ENCODE assay signal across 26 cellular contexts in the genomic region with DNA sequence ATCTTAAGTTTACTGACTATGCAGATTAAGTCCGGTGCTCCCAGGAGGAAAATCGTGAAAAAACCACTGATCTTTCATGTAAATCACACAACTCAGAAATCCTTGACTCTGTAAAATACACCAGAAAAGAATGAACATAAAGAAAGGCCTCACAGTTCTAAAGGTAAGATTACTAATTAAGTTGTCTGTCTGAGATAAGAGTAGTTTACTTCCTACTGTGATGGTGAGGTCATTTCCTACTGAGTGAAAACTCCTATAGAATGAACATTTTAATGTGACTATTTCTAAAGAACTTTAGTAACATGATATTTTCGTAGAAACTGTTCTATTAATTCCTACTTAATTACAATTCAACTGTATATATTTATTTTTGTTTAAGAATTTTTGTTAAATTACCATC.
"Had no signal": no experiment of that assay in that cellular context is flagged by ENCODE, and none has a peak within 500 bp of the region (broad histone marks: within the 10 kb centered on the region; RNA-seq: fewer than 3 reads in every experiment).

No MANE protein-coding gene starts in this region.

- H3K36me3 Mint-ChIP-seq: activated CD8-positive, alpha-beta memory T cell treated with anti-CD3 and anti-CD28 coated beads, Interleukin-2, amount 10 ng/mL, durations not matched to agents 7 days and 5 days; activated naive CD4-positive, alpha-beta T cell treated with anti-CD3 and anti-CD28 coated beads, Interleukin-2, amount 10 ng/mL, durations not matched to agents 7 days and 5 days; stimulated activated naive B cell treated with anti-CD40 and anti-IgM and Interleukin-4, amounts not matched to agents 10 μg/mL and 1 μg/mL and 100 μg/mL, for 72 hours had no signal

- H3K27me3 Mint-ChIP-seq: activated CD4-positive, alpha-beta T cell treated with anti-CD3 and anti-CD28 coated beads, Interleukin-2, amount 10 ng/mL, durations not matched to agents 24 days and 14 days; activated CD8-positive, alpha-beta memory T cell treated with anti-CD3 and anti-CD28 coated beads, Interleukin-2, amount 10 ng/mL, durations not matched to agents 7 days and 5 days; activated CD8-positive, alpha-beta T cell treated with anti-CD3 and anti-CD28 coated beads for 36 hours; activated naive CD4-positive, alpha-beta T cell treated with anti-CD3 and anti-CD28 coated beads, Interleukin-2, amount 10 ng/mL, durations not matched to agents 7 days and 5 days; effector memory CD8-positive, alpha-beta T cell; stimulated activated naive B cell treated with anti-CD40 and anti-IgM and Interleukin-4, amounts not matched to agents 10 μg/mL and 1 μg/mL and 100 μg/mL, for 72 hours had no signal

- H3K9me3 ChIP-seq: colonic mucosa, esophagus muscularis mucosa, gastrocnemius medialis, right lobe of liver, testis, vagina had no signal

- H3K27me3 ChIP-seq: colonic mucosa, esophagus muscularis mucosa, gastrocnemius medialis, right lobe of liver, testis, vagina had no signal

- H3K27ac Mint-ChIP-seq: activated CD4-positive, alpha-beta T cell treated with anti-CD3 and anti-CD28 coated beads, Interleukin-2, amount 10 ng/mL, durations not matched to agents 24 days and 14 days; activated CD8-positive, alpha-beta memory T cell treated with anti-CD3 and anti-CD28 coated beads, Interleukin-2, amount 10 ng/mL, durations not matched to agents 7 days and 5 days; activated CD8-positive, alpha-beta T cell treated with anti-CD3 and anti-CD28 coated beads for 36 hours; activated naive CD4-positive, alpha-beta T cell treated with anti-CD3 and anti-CD28 coated beads, Interleukin-2, amount 10 ng/mL, durations not matched to agents 7 days and 5 days; effector memory CD8-positive, alpha-beta T cell; stimulated activated naive B cell treated with anti-CD40 and anti-IgM and Interleukin-4, amounts not matched to agents 10 μg/mL and 1 μg/mL and 100 μg/mL, for 72 hours had no signal

- ATAC-seq: activated CD8-positive, alpha-beta memory T cell treated with anti-CD3 and anti-CD28 coated beads, Interleukin-2, amount 10 ng/mL, durations not matched to agents 7 days and 5 days; activated CD8-positive, alpha-beta T cell treated with anti-CD3 and anti-CD28 coated beads for 36 hours; effector memory CD8-positive, alpha-beta T cell; gastrocnemius medialis; left ventricle myocardium superior; right lobe of liver; stimulated activated naive B cell treated with anti-CD40 and anti-IgM and Interleukin-4, amounts not matched to agents 10 μg/mL and 1 μg/mL and 100 μg/mL, for 72 hours had no signal

- H3K4me3 ChIP-seq: colonic mucosa, dorsolateral prefrontal cortex, esophagus muscularis mucosa, gastrocnemius medialis, right lobe of liver, skin epidermis, testis, vagina had no signal

- H3K4me1 Mint-ChIP-seq: activated CD4-positive, alpha-beta T cell treated with anti-CD3 and anti-CD28 coated beads, Interleukin-2, amount 10 ng/mL, durations not matched to agents 24 days and 14 days; activated CD8-positive, alpha-beta memory T cell treated with anti-CD3 and anti-CD28 coated beads, Interleukin-2, amount 10 ng/mL, durations not matched to agents 7 days and 5 days; activated naive CD4-positive, alpha-beta T cell treated with anti-CD3 and anti-CD28 coated beads, Interleukin-2, amount 10 ng/mL, durations not matched to agents 7 days and 5 days; nephron; stimulated activated naive B cell treated with anti-CD40 and anti-IgM and Interleukin-4, amounts not matched to agents 10 μg/mL and 1 μg/mL and 100 μg/mL, for 72 hours had no signal

- H3K4me3 Mint-ChIP-seq: activated CD4-positive, alpha-beta T cell treated with anti-CD3 and anti-CD28 coated beads, Interleukin-2, amount 10 ng/mL, durations not matched to agents 24 days and 14 days; activated CD8-positive, alpha-beta memory T cell treated with anti-CD3 and anti-CD28 coated beads, Interleukin-2, amount 10 ng/mL, durations not matched to agents 7 days and 5 days; activated CD8-positive, alpha-beta T cell treated with anti-CD3 and anti-CD28 coated beads for 36 hours; activated naive CD4-positive, alpha-beta T cell treated with anti-CD3 and anti-CD28 coated beads, Interleukin-2, amount 10 ng/mL, durations not matched to agents 7 days and 5 days; effector memory CD8-positive, alpha-beta T cell; nephron; stimulated activated naive B cell treated with anti-CD40 and anti-IgM and Interleukin-4, amounts not matched to agents 10 μg/mL and 1 μg/mL and 100 μg/mL, for 72 hours had no signal

- H3K27ac ChIP-seq: colonic mucosa, dorsolateral prefrontal cortex, esophagus muscularis mucosa, gastrocnemius medialis, right lobe of liver, skin epidermis, testis, vagina had no signal

- H3K4me1 ChIP-seq: colonic mucosa, esophagus muscularis mucosa, gastrocnemius medialis, right lobe of liver, testis, vagina had no signal

- DNase-seq: activated CD4-positive, alpha-beta T cell treated with anti-CD3 and anti-CD28 coated beads, Interleukin-2, amount 10 ng/mL, durations not matched to agents 24 days and 14 days; activated CD8-positive, alpha-beta memory T cell treated with anti-CD3 and anti-CD28 coated beads, Interleukin-2, amount 10 ng/mL, durations not matched to agents 7 days and 5 days; activated CD8-positive, alpha-beta T cell treated with anti-CD3 and anti-CD28 coated beads for 36 hours; activated effector memory CD4-positive, alpha-beta T cell treated with anti-CD3 and anti-CD28 coated beads, Interleukin-2, amount 50 U/mL, for 16 hours; activated naive CD4-positive, alpha-beta T cell treated with anti-CD3 and anti-CD28 coated beads, Interleukin-2, amount 10 ng/mL, durations not matched to agents 7 days and 5 days; activated T-cell treated with anti-CD3 and anti-CD28 coated beads for 4 hours; amygdala; colonic mucosa; dorsolateral prefrontal cortex; effector memory CD8-positive, alpha-beta T cell; gastrocnemius medialis; hippocampal formation; left ventricle myocardium superior; nucleus accumbens; right lobe of liver; stimulated activated CD4-positive, alpha-beta T cell treated with anti-CD3 and anti-CD28 coated beads, Interleukin-2, amount 100 ng/mL, for 24 hours; stimulated activated naive B cell treated with anti-CD40 and anti-IgM and Interleukin-4, amounts not matched to agents 10 μg/mL and 1 μg/mL and 100 μg/mL, for 72 hours; T-helper 9 cell; testis; trophoblast cell had no signal

- H3K36me3 ChIP-seq: colonic mucosa, esophagus muscularis mucosa, gastrocnemius medialis, right lobe of liver, vagina had no signal

- H3K9me3 Mint-ChIP-seq: effector memory CD8-positive, alpha-beta T cell; nephron had no signal

- FAIRE-seq: bronchial epithelial cell, islet of Langerhans had no signal
